1 cellular context compared by ENCODE assay signal in the genomic region with DNA sequence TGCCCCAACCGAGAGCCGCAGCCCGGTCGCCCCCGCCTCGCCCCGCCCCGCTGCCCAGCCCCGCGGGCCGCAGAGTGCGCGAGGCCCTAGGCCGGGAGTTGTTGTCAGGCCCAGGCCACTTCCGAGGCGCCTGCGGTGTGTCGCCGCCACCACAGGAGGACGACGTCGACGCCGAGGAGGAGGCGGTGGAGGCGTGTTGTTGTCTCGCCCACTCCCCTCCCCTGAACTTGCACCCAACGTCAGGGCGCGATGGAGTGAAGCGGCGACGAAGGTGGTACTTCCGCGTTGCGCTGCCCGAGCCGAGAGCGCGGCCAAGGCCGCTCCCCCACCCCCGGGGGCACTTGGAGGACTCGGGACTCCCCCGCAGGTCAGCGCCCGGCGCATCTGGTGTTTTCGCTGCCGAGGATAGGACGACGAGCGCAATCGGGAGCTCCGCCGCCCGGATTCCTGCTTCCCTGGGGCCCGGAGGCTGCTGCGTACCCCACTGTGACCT.
TF ChIP-seq lines count a peak whose summit lies in the region.

Gene CDK13 (plus strand): TSS at position 277 of the 493 bp plus-strand sequence. CDS start 386 bp downstream, outside the sequence.

TF ChIP-seq in HepG2, 621 proteins besides CTCF, POLR2A, EP300 and RAD21 (continued from another document and continues in another):
- TF ChIP-seq, protein P1, sequence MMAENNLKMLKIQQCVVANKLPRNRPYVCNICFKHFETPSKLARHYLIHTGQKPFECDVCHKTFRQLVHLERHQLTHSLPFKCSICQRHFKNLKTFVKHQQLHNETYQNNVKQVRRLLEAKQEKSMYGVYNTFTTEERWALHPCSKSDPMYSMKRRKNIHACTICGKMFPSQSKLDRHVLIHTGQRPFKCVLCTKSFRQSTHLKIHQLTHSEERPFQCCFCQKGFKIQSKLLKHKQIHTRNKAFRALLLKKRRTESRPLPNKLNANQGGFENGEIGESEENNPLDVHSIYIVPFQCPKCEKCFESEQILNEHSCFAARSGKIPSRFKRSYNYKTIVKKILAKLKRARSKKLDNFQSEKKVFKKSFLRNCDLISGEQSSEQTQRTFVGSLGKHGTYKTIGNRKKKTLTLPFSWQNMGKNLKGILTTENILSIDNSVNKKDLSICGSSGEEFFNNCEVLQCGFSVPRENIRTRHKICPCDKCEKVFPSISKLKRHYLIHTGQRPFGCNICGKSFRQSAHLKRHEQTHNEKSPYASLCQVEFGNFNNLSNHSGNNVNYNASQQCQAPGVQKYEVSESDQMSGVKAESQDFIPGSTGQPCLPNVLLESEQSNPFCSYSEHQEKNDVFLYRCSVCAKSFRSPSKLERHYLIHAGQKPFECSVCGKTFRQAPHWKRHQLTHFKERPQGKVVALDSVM (CRISPR knock-in tag; IDR thresholded peaks at IDR 0.05): peak; percentile 32; the same call in 1 of the 2 replicates
- TF ChIP-seq HMG20A (CRISPR knock-in tag; IDR thresholded peaks at IDR 0.05; ENCODE audit: borderline replicate concordance): no peak
- TF ChIP-seq KLF11 (CRISPR knock-in tag; IDR thresholded peaks at IDR 0.05): peak; percentile 33; the same call in 1 of the 2 replicates
- TF ChIP-seq ZNF839 (CRISPR knock-in tag; IDR thresholded peaks at IDR 0.05; ENCODE audit: borderline replicate concordance): no peak
- peak; percentile 87 for TF ChIP-seq ZNF776 (CRISPR knock-in tag; IDR thresholded peaks at IDR 0.05)
- TF ChIP-seq, protein P2, sequence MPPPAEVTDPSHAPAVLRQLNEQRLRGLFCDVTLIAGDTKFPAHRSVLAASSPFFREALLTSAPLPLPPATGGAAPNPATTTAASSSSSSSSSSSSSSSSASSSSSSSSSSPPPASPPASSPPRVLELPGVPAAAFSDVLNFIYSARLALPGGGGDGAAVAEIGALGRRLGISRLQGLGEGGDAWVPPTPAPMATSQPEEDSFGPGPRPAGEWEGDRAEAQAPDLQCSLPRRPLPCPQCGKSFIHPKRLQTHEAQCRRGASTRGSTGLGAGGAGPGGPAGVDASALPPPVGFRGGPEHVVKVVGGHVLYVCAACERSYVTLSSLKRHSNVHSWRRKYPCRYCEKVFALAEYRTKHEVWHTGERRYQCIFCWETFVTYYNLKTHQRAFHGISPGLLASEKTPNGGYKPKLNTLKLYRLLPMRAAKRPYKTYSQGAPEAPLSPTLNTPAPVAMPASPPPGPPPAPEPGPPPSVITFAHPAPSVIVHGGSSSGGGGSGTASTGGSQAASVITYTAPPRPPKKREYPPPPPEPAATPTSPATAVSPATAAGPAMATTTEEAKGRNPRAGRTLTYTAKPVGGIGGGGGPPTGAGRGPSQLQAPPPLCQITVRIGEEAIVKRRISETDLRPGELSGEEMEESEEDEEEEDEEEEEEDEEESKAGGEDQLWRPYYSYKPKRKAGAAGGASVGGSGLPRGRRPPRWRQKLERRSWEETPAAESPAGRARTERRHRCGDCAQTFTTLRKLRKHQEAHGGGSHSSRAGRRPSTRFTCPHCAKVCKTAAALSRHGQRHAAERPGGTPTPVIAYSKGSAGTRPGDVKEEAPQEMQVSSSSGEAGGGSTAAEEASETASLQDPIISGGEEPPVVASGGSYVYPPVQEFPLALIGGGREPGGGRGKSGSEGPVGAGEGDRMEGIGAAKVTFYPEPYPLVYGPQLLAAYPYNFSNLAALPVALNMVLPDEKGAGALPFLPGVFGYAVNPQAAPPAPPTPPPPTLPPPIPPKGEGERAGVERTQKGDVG (CRISPR knock-in tag; IDR thresholded peaks at IDR 0.05; ENCODE audit: borderline replicate concordance): no peak
- no peak; the same call in 1 of the 2 replicates for TF ChIP-seq ETV5 (CRISPR knock-in tag; IDR thresholded peaks at IDR 0.05; ENCODE audit: borderline replicate concordance)
- TF ChIP-seq KAT7 (CRISPR knock-in tag; IDR thresholded peaks at IDR 0.05; ENCODE audit: borderline replicate concordance): 0 out of 2 replicates have a peak, but pooled peaks have one; percentile 23
- TF ChIP-seq ZNF33A (CRISPR knock-in tag; IDR thresholded peaks at IDR 0.05; ENCODE audit: borderline replicate concordance): no peak
- TF ChIP-seq HHEX (CRISPR knock-in tag; IDR thresholded peaks at IDR 0.05): no peak
- TF ChIP-seq CREM (IDR thresholded peaks at IDR 0.05): no peak
- no peak for TF ChIP-seq CREM (CRISPR knock-in tag; IDR thresholded peaks at IDR 0.05)
- no peak for TF ChIP-seq ZNF503 (CRISPR knock-in tag; IDR thresholded peaks at IDR 0.05)
- TF ChIP-seq FOXC1 (CRISPR knock-in tag; IDR thresholded peaks at IDR 0.05; ENCODE audit: borderline replicate concordance): no peak
- TF ChIP-seq ZBTB21 (CRISPR knock-in tag; IDR thresholded peaks at IDR 0.05): no peak
- no peak for TF ChIP-seq PCBP2 (optimal IDR thresholded peaks at IDR 0.05; ENCODE audit: low read depth, low read length, poor library complexity, severe bottlenecking)
- TF ChIP-seq PPARG (CRISPR knock-in tag; conservative IDR thresholded peaks at IDR 0.05): no peak
- TF ChIP-seq ZNF24 (IDR thresholded peaks at IDR 0.05): no peak
- TF ChIP-seq GATAD1 (CRISPR knock-in tag; IDR thresholded peaks at IDR 0.05): no peak; the same call in 1 of the 2 replicates
- no peak for TF ChIP-seq BHLHE40 (IDR thresholded peaks at IDR 0.05; ENCODE audit: low read length)
- TF ChIP-seq SMYD3 (CRISPR knock-in tag; IDR thresholded peaks at IDR 0.05): no peak; the same call in 1 of the 2 replicates
- 0 out of 2 replicates have a peak, but pooled peaks have one; percentile 24 for TF ChIP-seq THYN1 (CRISPR knock-in tag; IDR thresholded peaks at IDR 0.05; ENCODE audit: borderline replicate concordance, low read depth)
- TF ChIP-seq FOSL2 (CRISPR knock-in tag; IDR thresholded peaks at IDR 0.05): no peak
- TF ChIP-seq GATAD2A (CRISPR knock-in tag; IDR thresholded peaks at IDR 0.05): peak; percentile 22; the same call in 1 of the 2 replicates
- peak; percentile 39 for TF ChIP-seq KDM5B (CRISPR knock-in tag; IDR thresholded peaks at IDR 0.05; ENCODE audit: borderline replicate concordance)
- no peak for TF ChIP-seq RFX1 (IDR thresholded peaks at IDR 0.05)
- no peak for TF ChIP-seq ZNF34 (CRISPR knock-in tag; IDR thresholded peaks at IDR 0.05; ENCODE audit: borderline replicate concordance)
- TF ChIP-seq, protein P3, sequence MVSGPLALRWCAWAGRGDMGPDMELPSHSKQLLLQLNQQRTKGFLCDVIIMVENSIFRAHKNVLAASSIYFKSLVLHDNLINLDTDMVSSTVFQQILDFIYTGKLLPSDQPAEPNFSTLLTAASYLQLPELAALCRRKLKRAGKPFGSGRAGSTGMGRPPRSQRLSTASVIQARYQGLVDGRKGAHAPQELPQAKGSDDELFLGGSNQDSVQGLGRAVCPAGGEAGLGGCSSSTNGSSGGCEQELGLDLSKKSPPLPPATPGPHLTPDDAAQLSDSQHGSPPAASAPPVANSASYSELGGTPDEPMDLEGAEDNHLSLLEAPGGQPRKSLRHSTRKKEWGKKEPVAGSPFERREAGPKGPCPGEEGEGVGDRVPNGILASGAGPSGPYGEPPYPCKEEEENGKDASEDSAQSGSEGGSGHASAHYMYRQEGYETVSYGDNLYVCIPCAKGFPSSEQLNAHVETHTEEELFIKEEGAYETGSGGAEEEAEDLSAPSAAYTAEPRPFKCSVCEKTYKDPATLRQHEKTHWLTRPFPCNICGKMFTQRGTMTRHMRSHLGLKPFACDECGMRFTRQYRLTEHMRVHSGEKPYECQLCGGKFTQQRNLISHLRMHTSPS (CRISPR knock-in tag; IDR thresholded peaks at IDR 0.05; ENCODE audit: low read depth): no peak
- no peak for TF ChIP-seq AGO1 (IDR thresholded peaks at IDR 0.05; ENCODE audit: low read depth, low read length, poor library complexity, severe bottlenecking)
- no peak; the same call in none of the 2 replicates for TF ChIP-seq DMAP1 (CRISPR knock-in tag; IDR thresholded peaks at IDR 0.05)
- no peak for TF ChIP-seq ZNF891 (CRISPR knock-in tag; IDR thresholded peaks at IDR 0.05)
- TF ChIP-seq ZNF282 (IDR thresholded peaks at IDR 0.05; ENCODE audit: partially characterized antibody): no peak
- no peak for TF ChIP-seq KDM5A (IDR thresholded peaks at IDR 0.05; ENCODE audit: borderline replicate concordance, low read length)
- TF ChIP-seq, protein P4, sequence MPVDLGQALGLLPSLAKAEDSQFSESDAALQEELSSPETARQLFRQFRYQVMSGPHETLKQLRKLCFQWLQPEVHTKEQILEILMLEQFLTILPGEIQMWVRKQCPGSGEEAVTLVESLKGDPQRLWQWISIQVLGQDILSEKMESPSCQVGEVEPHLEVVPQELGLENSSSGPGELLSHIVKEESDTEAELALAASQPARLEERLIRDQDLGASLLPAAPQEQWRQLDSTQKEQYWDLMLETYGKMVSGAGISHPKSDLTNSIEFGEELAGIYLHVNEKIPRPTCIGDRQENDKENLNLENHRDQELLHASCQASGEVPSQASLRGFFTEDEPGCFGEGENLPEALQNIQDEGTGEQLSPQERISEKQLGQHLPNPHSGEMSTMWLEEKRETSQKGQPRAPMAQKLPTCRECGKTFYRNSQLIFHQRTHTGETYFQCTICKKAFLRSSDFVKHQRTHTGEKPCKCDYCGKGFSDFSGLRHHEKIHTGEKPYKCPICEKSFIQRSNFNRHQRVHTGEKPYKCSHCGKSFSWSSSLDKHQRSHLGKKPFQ (CRISPR knock-in tag; IDR thresholded peaks at IDR 0.05; ENCODE audit: insufficient replicate concordance): no peak
- TF ChIP-seq HIVEP1 (CRISPR knock-in tag; IDR thresholded peaks at IDR 0.05): no peak
- no peak for TF ChIP-seq ZSCAN9 (CRISPR knock-in tag; IDR thresholded peaks at IDR 0.05; ENCODE audit: borderline replicate concordance)
- no peak for TF ChIP-seq SCMH1 (CRISPR knock-in tag; IDR thresholded peaks at IDR 0.05; ENCODE audit: borderline replicate concordance)
- 0 out of 2 replicates have a peak, but pooled peaks have one; percentile 70 for TF ChIP-seq CENPT (CRISPR knock-in tag; IDR thresholded peaks at IDR 0.05; ENCODE audit: low read depth)
- TF ChIP-seq ZBTB39 (CRISPR knock-in tag; IDR thresholded peaks at IDR 0.05): no peak
- TF ChIP-seq RXRA (CRISPR knock-in tag; IDR thresholded peaks at IDR 0.05): peak; percentile 49; the same call in 1 of the 2 replicates
- TF ChIP-seq, protein P5, sequence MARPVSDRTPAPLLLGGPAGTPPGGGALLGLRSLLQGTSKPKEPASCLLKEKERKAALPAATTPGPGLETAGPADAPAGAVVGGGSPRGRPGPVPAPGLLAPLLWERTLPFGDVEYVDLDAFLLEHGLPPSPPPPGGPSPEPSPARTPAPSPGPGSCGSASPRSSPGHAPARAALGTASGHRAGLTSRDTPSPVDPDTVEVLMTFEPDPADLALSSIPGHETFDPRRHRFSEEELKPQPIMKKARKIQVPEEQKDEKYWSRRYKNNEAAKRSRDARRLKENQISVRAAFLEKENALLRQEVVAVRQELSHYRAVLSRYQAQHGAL (CRISPR knock-in tag; IDR thresholded peaks at IDR 0.05; ENCODE audit: not compliant biosample characterization): no peak
- no peak for TF ChIP-seq FOXA1 (IDR thresholded peaks at IDR 0.05)
- TF ChIP-seq FOXA1 (CRISPR knock-in tag; IDR thresholded peaks at IDR 0.05): peak; percentile 47
- TF ChIP-seq ZNF629 (CRISPR knock-in tag; conservative IDR thresholded peaks at IDR 0.05): no peak
- peak; percentile 76; the same call in 1 of the 2 replicates for TF ChIP-seq ZNF749 (CRISPR knock-in tag; IDR thresholded peaks at IDR 0.05; ENCODE audit: borderline replicate concordance)
- 0 out of 2 replicates have a peak, but pooled peaks have one; percentile 80 for TF ChIP-seq TEAD2 (CRISPR knock-in tag; IDR thresholded peaks at IDR 0.05)
- TF ChIP-seq, protein P6, sequence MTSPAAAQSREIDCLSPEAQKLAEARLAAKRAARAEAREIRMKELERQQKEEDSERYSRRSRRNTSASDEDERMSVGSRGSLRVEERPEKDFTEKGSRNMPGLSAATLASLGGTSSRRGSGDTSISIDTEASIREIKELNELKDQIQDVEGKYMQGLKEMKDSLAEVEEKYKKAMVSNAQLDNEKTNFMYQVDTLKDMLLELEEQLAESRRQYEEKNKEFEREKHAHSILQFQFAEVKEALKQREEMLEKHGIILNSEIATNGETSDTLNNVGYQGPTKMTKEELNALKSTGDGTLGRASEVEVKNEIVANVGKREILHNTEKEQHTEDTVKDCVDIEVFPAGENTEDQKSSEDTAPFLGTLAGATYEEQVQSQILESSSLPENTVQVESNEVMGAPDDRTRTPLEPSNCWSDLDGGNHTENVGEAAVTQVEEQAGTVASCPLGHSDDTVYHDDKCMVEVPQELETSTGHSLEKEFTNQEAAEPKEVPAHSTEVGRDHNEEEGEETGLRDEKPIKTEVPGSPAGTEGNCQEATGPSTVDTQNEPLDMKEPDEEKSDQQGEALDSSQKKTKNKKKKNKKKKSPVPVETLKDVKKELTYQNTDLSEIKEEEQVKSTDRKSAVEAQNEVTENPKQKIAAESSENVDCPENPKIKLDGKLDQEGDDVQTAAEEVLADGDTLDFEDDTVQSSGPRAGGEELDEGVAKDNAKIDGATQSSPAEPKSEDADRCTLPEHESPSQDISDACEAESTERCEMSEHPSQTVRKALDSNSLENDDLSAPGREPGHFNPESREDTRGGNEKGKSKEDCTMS (CRISPR knock-in tag; conservative IDR thresholded peaks at IDR 0.05): no peak
- TF ChIP-seq ZNF225 (CRISPR knock-in tag; IDR thresholded peaks at IDR 0.05): 0 out of 2 replicates have a peak, but pooled peaks have one; percentile 52
- TF ChIP-seq RBAK (CRISPR knock-in tag; IDR thresholded peaks at IDR 0.05): no peak
- TF ChIP-seq SRSF4 (IDR thresholded peaks at IDR 0.05; ENCODE audit: low read depth, low read length, poor library complexity, severe bottlenecking): no peak
- no peak for TF ChIP-seq MIER3 (CRISPR knock-in tag; IDR thresholded peaks at IDR 0.05; ENCODE audit: borderline replicate concordance)
